ENCODE assay signal across 9 cellular contexts in genomic region chr17:33038740-33039139, GRCh38. TPM values are rescaled to one million over a fixed set of nuclear protein-coding genes. Genes with fewer than 3 reads are reported as not detected.
A peak's percentile ranks its signal among the peaks of the same experiment; 100 is the strongest.
DNase-seq lines count a peak whose midpoint lies in the region; ATAC-seq, FAIRE-seq and TF ChIP-seq lines count a peak whose summit lies in the region.
"Had no signal": no experiment of that assay in that cellular context is flagged by ENCODE, and none has a peak within 500 bp of the region (broad histone marks: within the 10 kb centered on the region; RNA-seq: fewer than 3 reads in every experiment).

No MANE protein-coding gene starts in this region.

- H3K23ac ChIP-seq in mesenchymal stem cell (ENCODE audit: low read length in 2 of 2), result no peak overlapping the region

- no peak overlapping the region for H3K14ac ChIP-seq in mesenchymal stem cell (ENCODE audit: low read length in 2 of 2)

- H3K4me2 ChIP-seq in mesenchymal stem cell (ENCODE audit: low read length, poor library complexity, severe bottlenecking), result no peak overlapping the region

- no peak for FAIRE-seq in GM12892 (lab: Jason Lieb, UNC)

- no peak overlapping the region for H3K9ac ChIP-seq in mesenchymal stem cell (ENCODE audit: low read length)
- H3K9ac ChIP-seq: parathyroid adenoma had no signal

- no peak overlapping the region for H3K18ac ChIP-seq in mesenchymal stem cell (ENCODE audit: low read depth in 1 of 2, low read length in 2 of 2)

- peaks cover 4% of the 10 kb centered on the region for H3K9me3 ChIP-seq in mesenchymal stem cell (ENCODE audit: control insufficient read depth, low read length)

- no peaks in the 10 kb centered on the region for H3K79me1 ChIP-seq in mesenchymal stem cell (replicated peaks; ENCODE audit: low read length, poor library complexity, severe bottlenecking)

- no peak overlapping the region for H4K91ac ChIP-seq in mesenchymal stem cell (ENCODE audit: low read length)

- no peak overlapping the region for H4K8ac ChIP-seq in mesenchymal stem cell (ENCODE audit: low read length)

- H3K4ac ChIP-seq in mesenchymal stem cell (ENCODE audit: low read depth in 1 of 2, low read length in 2 of 2), result no peak overlapping the region

- no peak for TF ChIP-seq POLR2A in GM12892 (IDR thresholded peaks at IDR 0.05; ENCODE audit: low read depth, low read length)

- DNase-seq in NCI-H187 (lab: John Stamatoyannopoulos, UW), result peak; percentile 23 to 46
- no peak for DNase-seq in NCI-H187 treated with DMSO at 0.1 percent for 48 hours (lab: John Stamatoyannopoulos, UW)
- DNase-seq in NCI-H226, result peak; percentile 85
- peak; percentile 72 for DNase-seq in cerebellar cortex (ENCODE audit: low spot score)
- peak; percentile 56 for DNase-seq in mesenchymal stem cell
- no peak for DNase-seq in GM12892 (ENCODE audit: insufficient read length)
- DNase-seq in RKO (ENCODE audit: low spot score), result no peak

- H2BK12ac ChIP-seq in mesenchymal stem cell (ENCODE audit: low read length in 2 of 2), result peak overlapping the region in 1 of 2 experiments; percentile 11

- H3K27ac ChIP-seq in mesenchymal stem cell (ENCODE audit: low read length, poor library complexity, severe bottlenecking), result no peak overlapping the region
- H3K27ac ChIP-seq: parathyroid adenoma had no signal

- H2BK5ac ChIP-seq in mesenchymal stem cell (ENCODE audit: low read depth, low read length, poor library complexity, severe bottlenecking), result no peak overlapping the region

- no peak overlapping the region for H2AK5ac ChIP-seq in mesenchymal stem cell (ENCODE audit: low read length, severe bottlenecking)

- H2BK15ac ChIP-seq in mesenchymal stem cell (ENCODE audit: low read depth, poor library complexity, severe bottlenecking), result no peak overlapping the region

- no peak overlapping the region for H2AFZ ChIP-seq in mesenchymal stem cell (ENCODE audit: low read depth, low read length)
- H2AFZ ChIP-seq: parathyroid adenoma had no signal

- no peaks in the 10 kb centered on the region for H3K4me1 ChIP-seq in mesenchymal stem cell (ENCODE audit: control insufficient read depth, insufficient read depth, low read depth, low read length)
- H3K4me1 ChIP-seq: parathyroid adenoma had no signal

- no peaks in the 10 kb centered on the region for H3K36me3 ChIP-seq in mesenchymal stem cell (ENCODE audit: control insufficient read depth in 1 of 2, insufficient read depth in 2 of 2, low read depth in 1 of 2, low read length in 2 of 2)

- H3K27me3 ChIP-seq in mesenchymal stem cell (ENCODE audit: control insufficient read depth in 1 of 2, insufficient read depth in 1 of 2, low read length in 2 of 2), result peaks cover 12 to 51% of the 10 kb centered on the region in 2 experiments

- ATAC-seq in HG03432 (IDR thresholded peaks at IDR 0.05; ENCODE audit: unreplicated experiment), result no peak

- 14% methylated on average over 3 of the region's 3 CpGs for WGBS in mesenchymal stem cell

- H2BK120ac ChIP-seq in mesenchymal stem cell (ENCODE audit: low read depth, low read length), result no peak overlapping the region

- H3K4me3 ChIP-seq in mesenchymal stem cell (ENCODE audit: insufficient read depth in 1 of 2, low read depth in 1 of 2, low read length in 2 of 2), result no peak overlapping the region

RNA-seq across cellular contexts. Expression of gene SPACA3, which starts 47.1 kb away (rescaled TPM):
- not detected for polyA plus RNA-seq in mesenchymal stem cell (2013, experiment 1 of 2)
- polyA plus RNA-seq in mesenchymal stem cell (2013, experiment 2 of 2), result not detected
- 0.36 TPM for polyA plus RNA-seq in GM12892 (2012; ENCODE audit: missing spikeins)

Comparison
In these comparisons a context has a peak if more than half of its experiments do, and no peak if none do; other contexts are left out.
1. DNase-seq: peak in NCI-H187 (2 of 2), NCI-H226 (single experiment), cerebellar cortex (single experiment) and mesenchymal stem cell (single experiment); none in NCI-H187 treated with DMSO at 0.1 percent for 48 hours (single experiment), GM12892 (single experiment) and RKO (single experiment).